2 cellular contexts compared by ENCODE assay signal in genomic region chr18:73842795-73843394, GRCh38.
TF ChIP-seq lines count a peak whose summit lies in the region.

No MANE protein-coding gene starts in this region.

TF ChIP-seq in GM12891, 5 proteins besides CTCF, POLR2A, EP300 and RAD21 (continued from another document):
- no peak for TF ChIP-seq PAX5 (IDR thresholded peaks at IDR 0.05; ENCODE audit: insufficient read depth, low read length, severe bottlenecking)
- TF ChIP-seq POU2F2 (IDR thresholded peaks at IDR 0.05; ENCODE audit: low read depth, low read length), result no peak

TF ChIP-seq in endothelial cell of umbilical vein, 7 proteins besides CTCF, POLR2A, EP300 and RAD21 (continued from another document):
- TF ChIP-seq JUN (IDR thresholded peaks at IDR 0.05; ENCODE audit: borderline replicate concordance, insufficient read depth, insufficient read length, low read depth) (no peak), POLR2AphosphoS5 (IDR thresholded peaks at IDR 0.05; ENCODE audit: insufficient read depth, low read depth, low read length) (no peak), GATA2 (IDR thresholded peaks at IDR 0.05; ENCODE audit: insufficient read depth, insufficient read length, low read depth, low read length) (no peak), FOS (IDR thresholded peaks at IDR 0.05; ENCODE audit: borderline replicate concordance, insufficient read depth, low read length) (no peak), MAX (IDR thresholded peaks at IDR 0.05; ENCODE audit: insufficient read depth, insufficient read length) (no peak)
TF ChIP-seq in endothelial cell of umbilical vein: peak in this region for 0.
